ENCODE assay signal across 1 cellular context in the genomic region with DNA sequence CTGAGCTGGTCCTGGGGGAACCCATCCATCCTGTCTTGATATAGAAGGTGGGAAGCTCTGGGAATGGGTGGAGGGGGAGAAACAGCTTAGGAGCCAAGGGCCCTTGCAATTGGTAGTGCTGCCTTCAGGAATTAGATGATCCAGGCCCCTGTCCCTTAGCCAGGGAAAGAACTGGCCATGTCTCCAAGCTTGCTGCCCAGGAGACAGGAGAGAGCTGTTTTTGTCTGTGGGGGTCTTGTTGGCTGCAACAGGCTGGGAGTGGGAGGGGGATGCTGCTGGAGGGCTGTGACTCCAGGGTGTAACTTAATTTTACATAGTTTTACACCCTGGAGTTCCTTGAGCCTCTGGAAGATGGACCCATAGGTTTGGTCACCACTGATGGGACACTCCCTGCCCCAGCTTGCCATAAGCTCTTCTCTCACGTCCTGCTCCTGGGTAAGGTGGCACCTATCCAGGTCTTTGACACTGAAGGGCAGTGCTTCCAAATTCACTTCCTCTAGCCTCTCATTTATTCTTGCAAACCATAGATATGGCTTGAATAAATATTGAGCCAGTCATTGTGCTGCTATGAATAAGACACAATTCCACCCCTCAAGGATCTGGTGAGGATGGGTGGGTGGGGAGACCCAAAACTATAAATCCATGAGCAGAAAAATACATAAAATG.
TF ChIP-seq lines count a peak whose summit lies in the region.

No MANE protein-coding gene starts in this region.

TF ChIP-seq in K562, 482 proteins besides CTCF, POLR2A, EP300 and RAD21 (continued from another document):
- TF ChIP-seq, protein P1, sequence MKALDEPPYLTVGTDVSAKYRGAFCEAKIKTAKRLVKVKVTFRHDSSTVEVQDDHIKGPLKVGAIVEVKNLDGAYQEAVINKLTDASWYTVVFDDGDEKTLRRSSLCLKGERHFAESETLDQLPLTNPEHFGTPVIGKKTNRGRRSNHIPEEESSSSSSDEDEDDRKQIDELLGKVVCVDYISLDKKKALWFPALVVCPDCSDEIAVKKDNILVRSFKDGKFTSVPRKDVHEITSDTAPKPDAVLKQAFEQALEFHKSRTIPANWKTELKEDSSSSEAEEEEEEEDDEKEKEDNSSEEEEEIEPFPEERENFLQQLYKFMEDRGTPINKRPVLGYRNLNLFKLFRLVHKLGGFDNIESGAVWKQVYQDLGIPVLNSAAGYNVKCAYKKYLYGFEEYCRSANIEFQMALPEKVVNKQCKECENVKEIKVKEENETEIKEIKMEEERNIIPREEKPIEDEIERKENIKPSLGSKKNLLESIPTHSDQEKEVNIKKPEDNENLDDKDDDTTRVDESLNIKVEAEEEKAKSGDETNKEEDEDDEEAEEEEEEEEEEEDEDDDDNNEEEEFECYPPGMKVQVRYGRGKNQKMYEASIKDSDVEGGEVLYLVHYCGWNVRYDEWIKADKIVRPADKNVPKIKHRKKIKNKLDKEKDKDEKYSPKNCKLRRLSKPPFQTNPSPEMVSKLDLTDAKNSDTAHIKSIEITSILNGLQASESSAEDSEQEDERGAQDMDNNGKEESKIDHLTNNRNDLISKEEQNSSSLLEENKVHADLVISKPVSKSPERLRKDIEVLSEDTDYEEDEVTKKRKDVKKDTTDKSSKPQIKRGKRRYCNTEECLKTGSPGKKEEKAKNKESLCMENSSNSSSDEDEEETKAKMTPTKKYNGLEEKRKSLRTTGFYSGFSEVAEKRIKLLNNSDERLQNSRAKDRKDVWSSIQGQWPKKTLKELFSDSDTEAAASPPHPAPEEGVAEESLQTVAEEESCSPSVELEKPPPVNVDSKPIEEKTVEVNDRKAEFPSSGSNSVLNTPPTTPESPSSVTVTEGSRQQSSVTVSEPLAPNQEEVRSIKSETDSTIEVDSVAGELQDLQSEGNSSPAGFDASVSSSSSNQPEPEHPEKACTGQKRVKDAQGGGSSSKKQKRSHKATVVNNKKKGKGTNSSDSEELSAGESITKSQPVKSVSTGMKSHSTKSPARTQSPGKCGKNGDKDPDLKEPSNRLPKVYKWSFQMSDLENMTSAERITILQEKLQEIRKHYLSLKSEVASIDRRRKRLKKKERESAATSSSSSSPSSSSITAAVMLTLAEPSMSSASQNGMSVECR (CRISPR knock-in tag; IDR thresholded peaks at IDR 0.05) = 0 out of 2 replicates have a peak, but pooled peaks have one; percentile 31
- TF ChIP-seq, protein P2, sequence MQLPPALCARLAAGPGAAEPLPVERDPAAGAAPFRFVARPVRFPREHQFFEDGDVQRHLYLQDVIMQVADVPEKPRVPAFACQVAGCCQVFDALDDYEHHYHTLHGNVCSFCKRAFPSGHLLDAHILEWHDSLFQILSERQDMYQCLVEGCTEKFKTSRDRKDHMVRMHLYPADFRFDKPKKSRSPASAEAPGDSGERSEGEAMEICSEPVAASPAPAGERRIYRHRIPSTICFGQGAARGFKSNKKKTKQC (CRISPR knock-in tag; IDR thresholded peaks at IDR 0.05) = peak; percentile 56; the same call in 1 of the 2 replicates
- TF ChIP-seq, protein P3, sequence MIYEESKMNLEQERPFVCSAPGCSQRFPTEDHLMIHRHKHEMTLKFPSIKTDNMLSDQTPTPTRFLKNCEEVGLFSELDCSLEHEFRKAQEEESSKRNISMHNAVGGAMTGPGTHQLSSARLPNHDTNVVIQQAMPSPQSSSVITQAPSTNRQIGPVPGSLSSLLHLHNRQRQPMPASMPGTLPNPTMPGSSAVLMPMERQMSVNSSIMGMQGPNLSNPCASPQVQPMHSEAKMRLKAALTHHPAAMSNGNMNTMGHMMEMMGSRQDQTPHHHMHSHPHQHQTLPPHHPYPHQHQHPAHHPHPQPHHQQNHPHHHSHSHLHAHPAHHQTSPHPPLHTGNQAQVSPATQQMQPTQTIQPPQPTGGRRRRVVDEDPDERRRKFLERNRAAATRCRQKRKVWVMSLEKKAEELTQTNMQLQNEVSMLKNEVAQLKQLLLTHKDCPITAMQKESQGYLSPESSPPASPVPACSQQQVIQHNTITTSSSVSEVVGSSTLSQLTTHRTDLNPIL (CRISPR knock-in tag; IDR thresholded peaks at IDR 0.05) = 0 out of 2 replicates have a peak, but pooled peaks have one; percentile 26
- TF ChIP-seq HDAC3 (IDR thresholded peaks at IDR 0.05; ENCODE audit: borderline replicate concordance, partially characterized antibody) (no peak), TEAD1 (CRISPR knock-in tag; IDR thresholded peaks at IDR 0.05) (peak in 1 of 2 experiments; percentile 50; a peak in 1 of 4 replicates), PCBP1 (IDR thresholded peaks at IDR 0.05; ENCODE audit: low read depth, low read length, poor library complexity, severe bottlenecking) (no peak), ZNF717 (CRISPR knock-in tag; IDR thresholded peaks at IDR 0.05) (peak; percentile 72; the same call in 1 of the 2 replicates), MAZ (CRISPR knock-in tag; conservative IDR thresholded peaks at IDR 0.05 in 1 of 2, IDR thresholded peaks at IDR 0.05 in 1 of 2) (peak in 1 of 2 experiments; percentile 73; a peak in 1 of 4 replicates), ZFP36 (IDR thresholded peaks at IDR 0.05; ENCODE audit: low read depth, low read length, partially characterized antibody) (no peak), DMBX1 (CRISPR knock-in tag; IDR thresholded peaks at IDR 0.05; ENCODE audit: borderline replicate concordance) (no peak)
- TF ChIP-seq, protein P4, sequence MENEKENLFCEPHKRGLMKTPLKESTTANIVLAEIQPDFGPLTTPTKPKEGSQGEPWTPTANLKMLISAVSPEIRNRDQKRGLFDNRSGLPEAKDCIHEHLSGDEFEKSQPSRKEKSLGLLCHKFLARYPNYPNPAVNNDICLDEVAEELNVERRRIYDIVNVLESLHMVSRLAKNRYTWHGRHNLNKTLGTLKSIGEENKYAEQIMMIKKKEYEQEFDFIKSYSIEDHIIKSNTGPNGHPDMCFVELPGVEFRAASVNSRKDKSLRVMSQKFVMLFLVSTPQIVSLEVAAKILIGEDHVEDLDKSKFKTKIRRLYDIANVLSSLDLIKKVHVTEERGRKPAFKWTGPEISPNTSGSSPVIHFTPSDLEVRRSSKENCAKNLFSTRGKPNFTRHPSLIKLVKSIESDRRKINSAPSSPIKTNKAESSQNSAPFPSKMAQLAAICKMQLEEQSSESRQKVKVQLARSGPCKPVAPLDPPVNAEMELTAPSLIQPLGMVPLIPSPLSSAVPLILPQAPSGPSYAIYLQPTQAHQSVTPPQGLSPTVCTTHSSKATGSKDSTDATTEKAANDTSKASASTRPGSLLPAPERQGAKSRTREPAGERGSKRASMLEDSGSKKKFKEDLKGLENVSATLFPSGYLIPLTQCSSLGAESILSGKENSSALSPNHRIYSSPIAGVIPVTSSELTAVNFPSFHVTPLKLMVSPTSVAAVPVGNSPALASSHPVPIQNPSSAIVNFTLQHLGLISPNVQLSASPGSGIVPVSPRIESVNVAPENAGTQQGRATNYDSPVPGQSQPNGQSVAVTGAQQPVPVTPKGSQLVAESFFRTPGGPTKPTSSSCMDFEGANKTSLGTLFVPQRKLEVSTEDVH (IDR thresholded peaks at IDR 0.05; ENCODE audit: low read depth, partially characterized antibody) = peak; percentile 80
